Comparison of ENCODE assay signal across 8 cellular contexts in genomic region chr5:151234476-151235238, GRCh38. TPM values are rescaled to one million over a fixed set of nuclear protein-coding genes. Genes with fewer than 3 reads are reported as not detected.
A peak's percentile ranks its signal among the peaks of the same experiment; 100 is the strongest.
DNase-seq lines count a peak whose midpoint lies in the region; ATAC-seq and TF ChIP-seq lines count a peak whose summit lies in the region.

No MANE protein-coding gene starts in this region.

- intact Hi-C loops in heart right ventricle (cut with DNase I): loop anchor here in 9 of 10 donors (5.0 to 10.0 kb wide), 10 partner anchors 60 to 232 kb away; partner anchors contain the start of gene ANXA6 (in 1 of the 9)

- H3K27ac ChIP-seq in SU-DHL-6 (ENCODE audit: low read depth, low read length) (peak overlapping the region; percentile 99), heart right ventricle (peak overlapping the region; percentile 14 to 86 (median 78)), suprapubic skin (no peak overlapping the region)

- H3K4me2 ChIP-seq in SU-DHL-6 (ENCODE audit: low read depth, low read length, poor library complexity, severe bottlenecking): peak overlapping the region; percentile 62

- 12 to 13% methylated on average over 17 of the region's 17 CpGs for WGBS in heart right ventricle, 2 donors
- 48% methylated on average over 15 of the region's 17 CpGs for WGBS in suprapubic skin

- no peak for TF ChIP-seq POLR2A in suprapubic skin (IDR thresholded peaks at IDR 0.05)

- H3K9me3 ChIP-seq in SU-DHL-6 (ENCODE audit: insufficient read depth, low read length): no peaks in the 10 kb centered on the region
- H3K9me3 ChIP-seq in heart right ventricle: no peaks in the 10 kb centered on the region
- H3K9me3 ChIP-seq in suprapubic skin: no peaks in the 10 kb centered on the region

- H3K4me1 ChIP-seq in heart right ventricle: peaks cover 15 to 56% (median 38%) of the 10 kb centered on the region in 9 donors
- peaks cover 6% of the 10 kb centered on the region for H3K4me1 ChIP-seq in suprapubic skin

- H3K27me3 ChIP-seq in SU-DHL-6 (ENCODE audit: low read length): no peaks in the 10 kb centered on the region
- no peaks in the 10 kb centered on the region for H3K27me3 ChIP-seq in heart right ventricle
- H3K27me3 ChIP-seq in suprapubic skin: peaks cover 6% of the 10 kb centered on the region

- TF ChIP-seq EP300 in suprapubic skin (IDR thresholded peaks at IDR 0.05): no peak

- DNase-seq in activated effector memory CD4-positive, alpha-beta T cell treated with anti-CD3 and anti-CD28 coated beads, Interleukin-2, amount 50 U/mL, for 16 hours: peak; percentile 68
- DNase-seq in activated effector memory CD4-positive, alpha-beta T cell treated with Interleukin-2 at 50 U/mL for 16 hours: no peak
- DNase-seq in heart right ventricle (peak; percentile 70 to 79), suprapubic skin (ENCODE audit: low spot score in 2 of 2) (peak; percentile 86), midbrain (lab: John Stamatoyannopoulos, UW) (no peak), cerebellar cortex (ENCODE audit: low spot score) (no peak)

- H3K36me3 ChIP-seq in SU-DHL-6 (ENCODE audit: low read length) (no peaks in the 10 kb centered on the region), heart right ventricle (no peaks in the 10 kb centered on the region), suprapubic skin (no peaks in the 10 kb centered on the region)

- peak overlapping the region; percentile 30 for H3K4me3 ChIP-seq in SU-DHL-6 (ENCODE audit: insufficient read depth, low read length, poor library complexity, severe bottlenecking)
- H3K4me3 ChIP-seq in heart right ventricle: peak overlapping the region in 5 of 10 donors; percentile 10 to 31 (median 23)
- no peak overlapping the region for H3K4me3 ChIP-seq in suprapubic skin

- H4K20me1 ChIP-seq in SU-DHL-6 (ENCODE audit: low read depth, low read length): no peaks in the 10 kb centered on the region

- H3K9ac ChIP-seq in SU-DHL-6 (ENCODE audit: low read length): peak overlapping the region; percentile 68

- TF ChIP-seq CTCF in SU-DHL-6 (IDR thresholded peaks at IDR 0.05; ENCODE audit: insufficient read depth, low read length, poor library complexity, severe bottlenecking) (no peak), heart right ventricle (IDR thresholded peaks at IDR 0.05) (no peak), suprapubic skin (IDR thresholded peaks at IDR 0.05) (no peak)

- no peaks in the 10 kb centered on the region for H3K79me2 ChIP-seq in SU-DHL-6 (ENCODE audit: insufficient read depth, low read length)

- peaks cover 75% of the 10 kb centered on the region for H3F3A ChIP-seq in SU-DHL-6 (ENCODE audit: insufficient read depth)

- ATAC-seq in HG02885 (IDR thresholded peaks at IDR 0.05; ENCODE audit: poor library complexity, unreplicated experiment) (peak; percentile 84), heart right ventricle (peak; percentile 63 to 85 (median 74))

- H2AFZ ChIP-seq in SU-DHL-6 (ENCODE audit: low read depth, low read length, severe bottlenecking): no peak overlapping the region

- no peaks in the 10 kb centered on the region for H3K9me2 ChIP-seq in SU-DHL-6 (replicated peaks; ENCODE audit: insufficient read depth, low read length)

RNA-seq across cellular contexts. Expression of gene CCDC69, which starts 10.8 kb away (rescaled TPM):
- total RNA-seq in heart right ventricle: 100 to 1,000 TPM in 7 of 10 donors, 10 to 100 TPM in 3; 74.9 to 172 (median 104) TPM
- polyA plus RNA-seq in heart right ventricle: 100 to 1,000 TPM in 1 of 2 donors, 10 to 100 TPM in 1; 50.8 to 191 TPM
- total RNA-seq in suprapubic skin: 10 to 100 TPM; 11.5 to 32.3 (median 26.8) TPM

RNA-seq across cellular contexts. Expression of gene GM2A, which starts 18.3 kb away (rescaled TPM):
- total RNA-seq in heart right ventricle (10 to 100 TPM; 30.5 to 47.1 (median 36.5) TPM), suprapubic skin (100 to 1,000 TPM in 3 of 4 donors, 10 to 100 TPM in 1; 99.3 to 167 (median 126) TPM)
- 10 to 100 TPM; 18.1 to 19.9 TPM for polyA plus RNA-seq in heart right ventricle

Comparison
In these comparisons a context has a peak if more than half of its experiments do, and no peak if none do; other contexts are left out.
1. DNase-seq: peak in activated effector memory CD4-positive, alpha-beta T cell treated with anti-CD3 and anti-CD28 coated beads, Interleukin-2, amount 50 U/mL, for 16 hours (single experiment), heart right ventricle (2 of 2) and suprapubic skin (2 of 2); none in activated effector memory CD4-positive, alpha-beta T cell treated with Interleukin-2 at 50 U/mL for 16 hours (single experiment), midbrain (single experiment) and cerebellar cortex (single experiment).